ENCODE assay signal across 8 cellular contexts in genomic region chr1:182484531-182485257, GRCh38. TPM values are rescaled to one million over a fixed set of nuclear protein-coding genes. Genes with fewer than 3 reads are reported as not detected.
DNase-seq lines count a peak whose midpoint lies in the region; ATAC-seq and FAIRE-seq lines count a peak whose summit lies in the region.

No MANE protein-coding gene starts in this region.

- H3K4me3 ChIP-seq in MG63, result no peak overlapping the region

- H3K27me3 ChIP-seq in MG63, result peaks cover 7% of the 10 kb centered on the region; the same call in 1 of the 2 replicates

- ATAC-seq in GM19023 (IDR thresholded peaks at IDR 0.05; ENCODE audit: unreplicated experiment), result peak; percentile 94
- peak; percentile 80 for ATAC-seq in HG03066 (IDR thresholded peaks at IDR 0.05; ENCODE audit: low read depth, unreplicated experiment)

- no peak for FAIRE-seq in frontal cortex (lab: Jason Lieb, UNC)

- peak; percentile 52 for DNase-seq in D341Med (ENCODE audit: low spot score)
- peak; percentile 90 for DNase-seq in NOMO-1 treated with DMSO at 0.1 percent for 48 hours (lab: John Stamatoyannopoulos, UW; ENCODE audit: unreplicated experiment)
- peak; percentile 15 for DNase-seq in iPS DF 19.7 (ENCODE audit: low read depth, low spot score)
- DNase-seq in amygdala (lab: John Stamatoyannopoulos, UW), result no peak
- no peak for DNase-seq in frontal cortex (ENCODE audit: low spot score in 2 of 2)
- no peak for DNase-seq in MG63

- no peaks in the 10 kb centered on the region for H3K36me3 ChIP-seq in MG63

- H3K9me3 ChIP-seq in MG63, result no peaks in the 10 kb centered on the region

RNA-seq across cellular contexts. Expression of gene RGSL1, which starts 34.7 kb away (rescaled TPM):
- 0.82 TPM for total RNA-seq in frontal cortex
- total RNA-seq in MG63 (2014; rRNA removed; shearing (Covaris generic); ENCODE audit: low replicate concordance), result not detected in 2 replicates

Comparison
In these comparisons a context has a peak if more than half of its experiments do, and no peak if none do; other contexts are left out.
1. DNase-seq: peak in D341Med (single experiment), NOMO-1 treated with DMSO at 0.1 percent for 48 hours (single experiment) and iPS DF 19.7 (single experiment); none in amygdala (0 of 56), frontal cortex (0 of 2) and MG63 (single experiment).